In the genomic region with DNA sequence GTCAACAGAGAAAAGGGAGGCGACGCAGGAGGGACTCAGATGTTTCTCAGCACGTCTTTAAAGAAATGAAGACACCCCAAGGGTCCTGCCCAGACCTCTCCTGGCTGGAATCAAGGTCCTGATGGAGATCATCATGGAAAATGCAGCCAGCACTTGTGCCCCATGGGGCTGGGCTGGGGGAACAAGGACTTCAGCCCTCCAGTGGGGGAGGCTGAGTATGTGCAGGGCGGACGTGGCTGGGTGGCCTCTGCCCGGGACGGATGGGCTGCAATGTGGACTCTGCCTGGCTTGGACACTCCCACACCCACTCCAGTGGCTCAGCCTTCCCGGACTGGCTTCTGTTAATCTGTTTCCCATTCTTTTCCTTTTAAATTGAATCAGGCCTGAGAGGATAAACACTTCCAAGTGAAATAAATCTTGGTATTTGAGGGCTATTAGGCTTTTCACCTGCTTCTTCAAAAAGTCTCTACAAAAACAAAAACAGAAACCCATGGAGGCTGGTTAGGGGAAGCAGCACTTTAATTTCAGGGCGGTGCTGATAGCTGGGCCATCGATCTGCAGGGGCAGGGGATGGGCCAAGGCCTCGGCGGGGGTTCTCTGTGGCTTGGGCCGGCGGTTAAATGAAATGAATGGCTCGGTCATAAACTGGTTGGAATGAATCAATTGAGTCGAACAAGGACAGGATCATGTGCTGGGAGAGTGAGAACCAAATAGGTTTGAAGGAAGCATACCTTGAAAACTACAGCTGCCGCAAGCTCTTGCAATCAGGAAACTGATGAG, we compare ENCODE assay signal across 17 cellular contexts. TPM values are rescaled to one million over a fixed set of nuclear protein-coding genes. Genes with fewer than 3 reads are reported as not detected.
DNase-seq lines count a peak whose midpoint lies in the region; ATAC-seq and TF ChIP-seq lines count a peak whose summit lies in the region.
"Had no signal": no experiment of that assay in that cellular context is flagged by ENCODE, and none has a peak within 500 bp of the region (broad histone marks: within the 10 kb centered on the region; RNA-seq: fewer than 3 reads in every experiment).

No MANE protein-coding gene starts in this region.

- no CpG with 5 or more reads among the region's 17 CpGs for WGBS in trophoblast cell (ENCODE audit: extremely low coverage, insufficient coverage, insufficient read length)

- no peak overlapping the region for H4K12ac ChIP-seq in trophoblast cell (ENCODE audit: low read depth, low read length)

- H2BK120ac ChIP-seq in trophoblast cell (ENCODE audit: insufficient read depth, low read length, poor library complexity) = no peak overlapping the region

- no peaks in the 10 kb centered on the region for H3K27me3 ChIP-seq in trophoblast cell (ENCODE audit: insufficient read depth, low read length)

- H3K9ac ChIP-seq in trophoblast cell (ENCODE audit: low read length) = no peak overlapping the region

- H2AFZ ChIP-seq in trophoblast cell (ENCODE audit: insufficient read depth, low read length, poor library complexity) = no peak overlapping the region
- H2AFZ ChIP-seq: GM23338 had no signal

- peaks cover 7% of the 10 kb centered on the region for H3K9me3 ChIP-seq in trophoblast cell (ENCODE audit: insufficient read depth, low read depth, low read length)
- H3K9me3 ChIP-seq: A549, Caco-2 had no signal

- no peak for TF ChIP-seq CTCF in type B pancreatic cell (conservative IDR thresholded peaks at IDR 0.05)

- no peak overlapping the region for H3K4ac ChIP-seq in trophoblast cell (ENCODE audit: low read depth, low read length)

- H3K36me3 Mint-ChIP-seq in type B pancreatic cell = no peaks in the 10 kb centered on the region

- peak overlapping the region; percentile 14 for H2BK5ac ChIP-seq in trophoblast cell (ENCODE audit: low read depth, low read length, poor library complexity)

- no peak overlapping the region for H4K8ac ChIP-seq in trophoblast cell (ENCODE audit: low read depth, low read length)

- H3K18ac ChIP-seq in trophoblast cell (ENCODE audit: low read length) = no peak overlapping the region

- no peak overlapping the region for H3K4me3 ChIP-seq in trophoblast cell (ENCODE audit: low read depth, low read length)
- H3K4me3 ChIP-seq: A549, GM23338 had no signal

- H3K4me2 ChIP-seq in trophoblast cell (ENCODE audit: low read length) = no peak overlapping the region
- H3K4me2 ChIP-seq: A549, GM23338 had no signal

- H3K79me1 ChIP-seq in trophoblast cell (ENCODE audit: low read length) = no peaks in the 10 kb centered on the region

- DNase-seq in NCI-H187 treated with DMSO at 0.1 percent for 48 hours (lab: John Stamatoyannopoulos, UW) (peak; percentile 1), NCI-H187 (lab: John Stamatoyannopoulos, UW) (no peak), mucosa of gallbladder (ENCODE audit: low spot score) (peak; percentile 17), trophoblast cell (no peak), type B pancreatic cell (ENCODE audit: extremely low spot score, unreplicated experiment) (no peak), NCI-H1105 (lab: John Stamatoyannopoulos, UW) (no peak), NCI-H345 treated with DMSO at 0.1 percent for 48 hours (lab: John Stamatoyannopoulos, UW; ENCODE audit: unreplicated experiment) (no peak)
- DNase-seq: AML-193; CD4-positive, alpha-beta T cell; HCEC 1CT had no signal

- peaks cover 4% of the 10 kb centered on the region for H3K27me3 Mint-ChIP-seq in type B pancreatic cell

- no peak overlapping the region for H2BK12ac ChIP-seq in trophoblast cell (ENCODE audit: low read length)

- H3K27ac ChIP-seq in trophoblast cell (ENCODE audit: low read depth, low read length) = no peak overlapping the region
- H3K27ac ChIP-seq: 22Rv1, A549, C4-2B had no signal

- no peak overlapping the region for H3K14ac ChIP-seq in trophoblast cell (ENCODE audit: low read length)

- H3K4me1 ChIP-seq in trophoblast cell (ENCODE audit: control insufficient read depth in 1 of 2, insufficient read depth in 2 of 2, low read length in 2 of 2) = peaks cover 0 to 7% of the 10 kb centered on the region in 2 experiments
- H3K4me1 ChIP-seq: A549, Caco-2 had no signal

- H3K36me3 ChIP-seq in trophoblast cell (ENCODE audit: control insufficient read depth in 1 of 2, insufficient read depth in 2 of 2, low read length in 2 of 2) = no peaks in the 10 kb centered on the region

- H3K79me2 ChIP-seq in trophoblast cell (ENCODE audit: control insufficient read depth, insufficient read depth, low read length, poor library complexity) = no peaks in the 10 kb centered on the region

- no peak overlapping the region for H2AK5ac ChIP-seq in trophoblast cell (ENCODE audit: low read length)

- peak overlapping the region; percentile 4 for H3K4me3 Mint-ChIP-seq in type B pancreatic cell
- H3K4me3 Mint-ChIP-seq: CD4-positive, alpha-beta T cell; GM23338 had no signal

- H4K91ac ChIP-seq in trophoblast cell (ENCODE audit: low read depth, low read length) = no peak overlapping the region

- H3K9me3 Mint-ChIP-seq in type B pancreatic cell = no peaks in the 10 kb centered on the region
- H3K9me3 Mint-ChIP-seq: CD4-positive, alpha-beta T cell had no signal

- H3K4me1 Mint-ChIP-seq in type B pancreatic cell (ENCODE audit: unreplicated experiment) = peaks cover 8% of the 10 kb centered on the region

- H3K27ac Mint-ChIP-seq in type B pancreatic cell = peak overlapping the region; percentile 61
- H3K27ac Mint-ChIP-seq: CD4-positive, alpha-beta T cell; GM23338 had no signal

- H3K23ac ChIP-seq in trophoblast cell (ENCODE audit: low read length) = no peak overlapping the region

- no peak for ATAC-seq in HG03108 (IDR thresholded peaks at IDR 0.05; ENCODE audit: unreplicated experiment)
- ATAC-seq: A549, GM23338 had no signal

RNA-seq across cellular contexts. Expression of a gene that starts 51.5 kb away (rescaled TPM):
- 1.3 TPM for total RNA-seq in mucosa of gallbladder
- polyA plus RNA-seq in trophoblast cell (2013) = 0.15 and 0.21 TPM in 2 replicates
- total RNA-seq in type B pancreatic cell (ENCODE audit: low replicate concordance) = 4.9 and 5.2 TPM in 2 replicates
- polyA plus RNA-seq: A549, BJ had no signal

Comparison
In these comparisons a context has a peak if more than half of its experiments do, and no peak if none do; other contexts are left out.
1. DNase-seq: peak in NCI-H187 treated with DMSO at 0.1 percent for 48 hours (single experiment) and mucosa of gallbladder (single experiment); none in NCI-H187 (0 of 2), trophoblast cell (0 of 2), type B pancreatic cell (single experiment), NCI-H1105 (single experiment) and NCI-H345 treated with DMSO at 0.1 percent for 48 hours (single experiment).